Comparison of ENCODE assay signal across 15 cellular contexts in the genomic region with DNA sequence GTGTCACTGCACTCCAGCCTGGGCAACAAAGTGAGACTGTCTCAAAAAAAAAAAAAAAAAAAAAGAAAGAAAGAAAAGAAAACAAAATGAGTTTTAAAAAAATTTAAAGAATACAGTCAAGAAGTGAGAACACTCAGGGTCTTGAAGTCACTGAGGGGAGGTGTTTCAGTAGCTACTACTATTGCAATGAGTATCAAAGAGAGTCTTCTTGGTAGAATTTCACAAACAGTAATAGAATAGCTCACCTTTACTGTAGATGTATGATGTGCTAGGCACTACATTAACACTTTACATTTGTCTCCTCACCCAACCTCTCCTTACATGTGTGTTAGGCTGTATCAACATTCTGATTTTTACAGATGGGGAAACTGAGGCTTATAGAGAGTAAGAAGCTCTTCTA. TPM values are rescaled to one million over a fixed set of nuclear protein-coding genes. Genes with fewer than 3 reads are reported as not detected.
"Had no signal": no experiment of that assay in that cellular context is flagged by ENCODE, and none has a peak within 500 bp of the region (broad histone marks: within the 10 kb centered on the region; RNA-seq: fewer than 3 reads in every experiment).

No MANE protein-coding gene starts in this region.

- H2AFZ ChIP-seq: hepatocyte, parathyroid adenoma had no signal

- H3K27ac Mint-ChIP-seq: activated CD8-positive, alpha-beta memory T cell treated with anti-CD3 and anti-CD28 coated beads, Interleukin-2, amount 10 ng/mL, durations not matched to agents 7 days and 5 days had no signal

- H3K27me3 ChIP-seq: hepatocyte, upper lobe of left lung had no signal

- H3K36me3 ChIP-seq: upper lobe of left lung had no signal

- H3K36me3 Mint-ChIP-seq: activated CD8-positive, alpha-beta memory T cell treated with anti-CD3 and anti-CD28 coated beads, Interleukin-2, amount 10 ng/mL, durations not matched to agents 7 days and 5 days had no signal

- H3K4me3 ChIP-seq: hepatocyte, upper lobe of left lung had no signal

- H3K9me3 ChIP-seq: upper lobe of left lung had no signal

- H3K9ac ChIP-seq: parathyroid adenoma had no signal

- H3K4me3 Mint-ChIP-seq: activated CD8-positive, alpha-beta memory T cell treated with anti-CD3 and anti-CD28 coated beads, Interleukin-2, amount 10 ng/mL, durations not matched to agents 7 days and 5 days; activated T-cell treated with anti-CD3 and anti-CD28 coated beads, Interleukin-2, amount 50 U/mL, for 4 hours; neural crest cell had no signal

- H3K27me3 Mint-ChIP-seq: activated CD8-positive, alpha-beta memory T cell treated with anti-CD3 and anti-CD28 coated beads, Interleukin-2, amount 10 ng/mL, durations not matched to agents 7 days and 5 days had no signal

- H3K4me2 ChIP-seq: hepatocyte had no signal

- DNase-seq: activated CD4-positive, CD25-positive, alpha-beta regulatory T cell; activated CD8-positive, alpha-beta memory T cell treated with anti-CD3 and anti-CD28 coated beads, Interleukin-2, amount 10 ng/mL, durations not matched to agents 7 days and 5 days; activated gamma-delta T cell treated with Interleukin-2 at 50 U/mL for 16 hours; activated T-cell treated with anti-CD3 and anti-CD28 coated beads, Interleukin-2, amount 50 U/mL, for 4 hours; central memory CD4-positive, alpha-beta T cell; cortex of kidney; effector CD8-positive, alpha-beta T cell; left ventricle myocardium superior; T-helper 2 cell; upper lobe of left lung had no signal

- H3K9me3 Mint-ChIP-seq: activated T-cell treated with anti-CD3 and anti-CD28 coated beads, Interleukin-2, amount 50 U/mL, for 4 hours; neural crest cell had no signal

- ATAC-seq: activated CD8-positive, alpha-beta memory T cell treated with anti-CD3 and anti-CD28 coated beads, Interleukin-2, amount 10 ng/mL, durations not matched to agents 7 days and 5 days; activated T-cell treated with anti-CD3 and anti-CD28 coated beads, Interleukin-2, amount 50 U/mL, for 4 hours had no signal

- H3K79me2 ChIP-seq: hepatocyte, parathyroid adenoma had no signal

- H3K27ac ChIP-seq: hepatocyte, parathyroid adenoma, upper lobe of left lung had no signal

RNA-seq across cellular contexts. Expression of a gene that starts 43.9 kb away (rescaled TPM):
- total RNA-seq: hepatocyte, myocyte, neural crest cell, renal cortical epithelial cell had no signal
- polyA plus RNA-seq: hepatocyte had no signal
